Comparison of ENCODE assay signal across 16 cellular contexts in the genomic region with DNA sequence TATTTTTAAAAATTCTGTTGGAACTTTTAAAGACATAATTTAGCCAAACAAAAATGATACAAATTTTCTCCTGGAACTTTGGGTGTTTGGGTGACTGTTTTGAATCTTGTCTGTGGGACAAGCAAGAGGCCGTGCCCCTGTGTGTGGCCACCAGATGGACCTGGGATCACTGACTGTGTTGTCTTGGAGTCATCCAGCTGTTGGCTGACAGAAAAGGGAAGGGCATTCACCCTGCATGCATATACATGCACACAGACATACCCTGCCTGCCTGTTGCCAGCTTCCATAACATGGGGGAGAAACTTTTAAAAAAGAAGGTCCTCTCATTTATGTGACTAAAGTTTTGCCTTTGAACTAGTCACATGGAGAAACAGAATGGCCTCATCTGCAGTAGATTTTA.
A peak's percentile ranks its signal among the peaks of the same experiment; 100 is the strongest.
DNase-seq lines count a peak whose midpoint lies in the region; ATAC-seq and TF ChIP-seq lines count a peak whose summit lies in the region.
"Had no signal": no experiment of that assay in that cellular context is flagged by ENCODE, and none has a peak within 500 bp of the region (broad histone marks: within the 10 kb centered on the region; RNA-seq: fewer than 3 reads in every experiment).

No MANE protein-coding gene starts in this region.

- H2BK15ac ChIP-seq in H9 (ENCODE audit: low read depth, low read length) = no peak overlapping the region

- H3K27ac ChIP-seq in left ventricle myocardium inferior (replicated peaks) (peak overlapping the region; percentile 57), H9 (ENCODE audit: insufficient read length, low read depth, low read length) (no peak overlapping the region)
- H3K27ac ChIP-seq: body of pancreas, PC-9, suprapubic skin had no signal

- no peak overlapping the region for H3K27ac Mint-ChIP-seq in H9
- H3K27ac Mint-ChIP-seq in osteocyte (ENCODE audit: unreplicated experiment) = no peak overlapping the region
- no peak overlapping the region for H3K27ac Mint-ChIP-seq in activated T-helper 2 cell treated with anti-CD3 and anti-CD28 coated beads, Interferon-gamma antibody, Interleukin-2, Interleukin-4, amounts not matched to agents 10 μg/mL and 5 μg/mL and 100 μg/mL, durations not matched to agents 14 hours and 24 hours and 36 hours
- H3K27ac Mint-ChIP-seq: CD8-positive, alpha-beta T cell had no signal

- H3K4me3 Mint-ChIP-seq in H9 = no peak overlapping the region
- no peak overlapping the region for H3K4me3 Mint-ChIP-seq in osteocyte (ENCODE audit: unreplicated experiment)
- H3K4me3 Mint-ChIP-seq in activated T-helper 2 cell treated with anti-CD3 and anti-CD28 coated beads, Interferon-gamma antibody, Interleukin-2, Interleukin-4, amounts not matched to agents 10 μg/mL and 5 μg/mL and 100 μg/mL, durations not matched to agents 14 hours and 24 hours and 36 hours (ENCODE audit: low read depth) = no peak overlapping the region
- H3K4me3 Mint-ChIP-seq: CD8-positive, alpha-beta T cell had no signal

- H3K36me3 Mint-ChIP-seq in H9 (ENCODE audit: insufficient read depth in 1 of 3, low read depth in 3 of 3) = peaks cover 0 to 4% (median 0%) of the 10 kb centered on the region in 3 experiments; a peak in 2 of 7 replicates
- H3K36me3 Mint-ChIP-seq in osteocyte (ENCODE audit: unreplicated experiment) = no peaks in the 10 kb centered on the region
- H3K36me3 Mint-ChIP-seq in activated T-helper 2 cell treated with anti-CD3 and anti-CD28 coated beads, Interferon-gamma antibody, Interleukin-2, Interleukin-4, amounts not matched to agents 10 μg/mL and 5 μg/mL and 100 μg/mL, durations not matched to agents 14 hours and 24 hours and 36 hours (ENCODE audit: low read depth) = no peaks in the 10 kb centered on the region
- H3K36me3 Mint-ChIP-seq: CD8-positive, alpha-beta T cell had no signal

- no peaks in the 10 kb centered on the region for H3K9me3 Mint-ChIP-seq in H9
- no peaks in the 10 kb centered on the region for H3K9me3 Mint-ChIP-seq in osteocyte (ENCODE audit: unreplicated experiment)
- H3K9me3 Mint-ChIP-seq in activated T-helper 2 cell treated with anti-CD3 and anti-CD28 coated beads, Interferon-gamma antibody, Interleukin-2, Interleukin-4, amounts not matched to agents 10 μg/mL and 5 μg/mL and 100 μg/mL, durations not matched to agents 14 hours and 24 hours and 36 hours = no peaks in the 10 kb centered on the region

- H2BK5ac ChIP-seq in H9 (ENCODE audit: insufficient read length, low read length) = no peak overlapping the region

- H4K91ac ChIP-seq in H9 (ENCODE audit: insufficient read length, low read depth, low read length) = no peak overlapping the region

- no peak overlapping the region for H3K23ac ChIP-seq in H9 (ENCODE audit: insufficient read length, low read depth, low read length)

- no peak overlapping the region for H3K9ac ChIP-seq in H9 (ENCODE audit: extremely low read depth, insufficient read length, low read length)

- peaks cover 5% of the 10 kb centered on the region for H3K9me3 ChIP-seq in left ventricle myocardium inferior (replicated peaks)
- no peaks in the 10 kb centered on the region for H3K9me3 ChIP-seq in H9 (ENCODE audit: control insufficient read depth, low read depth, low read length)
- H3K9me3 ChIP-seq: body of pancreas, suprapubic skin had no signal

- no peak overlapping the region for H2BK20ac ChIP-seq in H9 (ENCODE audit: low read depth, low read length, poor library complexity, severe bottlenecking)

- no peak overlapping the region for H3K4me3 ChIP-seq in left ventricle myocardium inferior
- H3K4me3 ChIP-seq: body of pancreas, PC-9, skin epidermis, suprapubic skin had no signal

- H3K79me2 ChIP-seq in H9 (ENCODE audit: insufficient read depth, low read length) = no peaks in the 10 kb centered on the region

- no peak overlapping the region for H4K8ac ChIP-seq in H9 (replicated peaks; ENCODE audit: insufficient read length, low read depth, low read length)

- no peak overlapping the region for H3K18ac ChIP-seq in H9 (ENCODE audit: insufficient read length, low read depth, low read length)

- H3K79me1 ChIP-seq in H9 (ENCODE audit: insufficient read depth, low read depth, low read length, poor library complexity, severe bottlenecking) = no peaks in the 10 kb centered on the region

- no peak overlapping the region for H2AFZ ChIP-seq in H9 (ENCODE audit: low read length)
- H2AFZ ChIP-seq: PC-9 had no signal

- H2AK5ac ChIP-seq in H9 (ENCODE audit: insufficient read length, low read length) = no peak overlapping the region

- H3K56ac ChIP-seq in H9 (ENCODE audit: insufficient read length, low read depth, low read length) = no peak overlapping the region

- TF ChIP-seq CTCF in left ventricle myocardium inferior (IDR thresholded peaks at IDR 0.05; ENCODE audit: borderline replicate concordance) = no peak
- no peak for TF ChIP-seq CTCF in H9 (conservative IDR thresholded peaks at IDR 0.05)
- no peak for TF ChIP-seq CTCF in osteocyte (IDR thresholded peaks at IDR 0.05)

- no peak overlapping the region for H3K4ac ChIP-seq in H9 (ENCODE audit: low read depth, low read length)

- no peak overlapping the region for H3K4me2 ChIP-seq in H9 (ENCODE audit: insufficient read depth, insufficient read length, low read length)
- H3K4me2 ChIP-seq: PC-9 had no signal

- ATAC-seq in left cardiac atrium (no peak), HG02852 (IDR thresholded peaks at IDR 0.05; ENCODE audit: unreplicated experiment) (peak; percentile 17)
- ATAC-seq: CD8-positive, alpha-beta T cell had no signal

- no peaks in the 10 kb centered on the region for H3K36me3 ChIP-seq in left ventricle myocardium inferior
- H3K36me3 ChIP-seq: suprapubic skin had no signal

- DNase-seq in left ventricle myocardium inferior (no peak), left cardiac atrium (no peak), RPMI8226 (peak; percentile 58), H9 (no peak), osteocyte (ENCODE audit: extremely low spot score, unreplicated experiment) (no peak), amniotic stem cell (lab: John Stamatoyannopoulos, UW) (no peak)
- no peak for DNase-seq in activated T-helper 2 cell treated with anti-CD3 and anti-CD28 coated beads, Interferon-gamma antibody, Interleukin-2, Interleukin-4, amounts not matched to agents 10 μg/mL and 5 μg/mL and 100 μg/mL, durations not matched to agents 14 hours and 24 hours and 36 hours (ENCODE audit: low spot score)
- DNase-seq: CD8-positive, alpha-beta T cell; effector CD8-positive, alpha-beta T cell; foreskin melanocyte; nucleus accumbens; PC-9 had no signal

- intact Hi-C loops in left ventricle myocardium inferior (cut with micrococcal nuclease) = no loop called here
- intact Hi-C loops in left cardiac atrium (cut with DNase I) = no loop called here
- intact Hi-C loops in activated T-helper 2 cell treated with anti-CD3 and anti-CD28 coated beads, Interferon-gamma antibody, Interleukin-2, Interleukin-4, amounts not matched to agents 10 μg/mL and 5 μg/mL and 100 μg/mL, durations not matched to agents 14 hours and 24 hours and 36 hours (cut with micrococcal nuclease) = no loop called here

- H3K4me1 ChIP-seq in left ventricle myocardium inferior (peaks cover 12% of the 10 kb centered on the region), H9 (ENCODE audit: insufficient read depth, low read length) (no peaks in the 10 kb centered on the region)
- H3K4me1 ChIP-seq: body of pancreas had no signal

- no peaks in the 10 kb centered on the region for H3K23me2 ChIP-seq in H9 (ENCODE audit: insufficient read length, low read depth, low read length, poor library complexity, severe bottlenecking)

- no CpG with 5 or more reads among the region's 1 CpG for WGBS in H9 (ENCODE audit: extremely low coverage, insufficient read length, low lambda C conversion rate)

- H3K4me1 Mint-ChIP-seq in H9 = peaks cover 6 to 7% of the 10 kb centered on the region in 2 experiments
- peaks cover 13% of the 10 kb centered on the region for H3K4me1 Mint-ChIP-seq in osteocyte (ENCODE audit: unreplicated experiment)
- H3K4me1 Mint-ChIP-seq in activated T-helper 2 cell treated with anti-CD3 and anti-CD28 coated beads, Interferon-gamma antibody, Interleukin-2, Interleukin-4, amounts not matched to agents 10 μg/mL and 5 μg/mL and 100 μg/mL, durations not matched to agents 14 hours and 24 hours and 36 hours (ENCODE audit: low read depth) = no peaks in the 10 kb centered on the region

- H3K27me3 Mint-ChIP-seq in H9 (ENCODE audit: low read depth) (no peaks in the 10 kb centered on the region; the same call in 1 of the 2 replicates), osteocyte (ENCODE audit: unreplicated experiment) (no peaks in the 10 kb centered on the region)
- no peaks in the 10 kb centered on the region for H3K27me3 Mint-ChIP-seq in activated T-helper 2 cell treated with anti-CD3 and anti-CD28 coated beads, Interferon-gamma antibody, Interleukin-2, Interleukin-4, amounts not matched to agents 10 μg/mL and 5 μg/mL and 100 μg/mL, durations not matched to agents 14 hours and 24 hours and 36 hours (ENCODE audit: low read depth)

- H3K27me3 ChIP-seq in left ventricle myocardium inferior (ENCODE audit: low read depth) (no peaks in the 10 kb centered on the region), H9 (ENCODE audit: insufficient read depth, low read length) (no peaks in the 10 kb centered on the region)
- H3K27me3 ChIP-seq: body of pancreas, suprapubic skin had no signal

- H3K14ac ChIP-seq in H9 (ENCODE audit: insufficient read depth, low read length) = no peak overlapping the region; the same call in 1 of the 2 replicates

- no peak overlapping the region for H2BK12ac ChIP-seq in H9 (ENCODE audit: insufficient read length, low read depth, low read length)

- H4K20me1 ChIP-seq in H9 (ENCODE audit: control insufficient read depth, insufficient read depth, insufficient read length) = no peaks in the 10 kb centered on the region

- H4K5ac ChIP-seq in H9 (ENCODE audit: insufficient read length, low read depth, low read length) = no peak overlapping the region

- no peak overlapping the region for H2BK120ac ChIP-seq in H9 (ENCODE audit: low read depth, low read length, poor library complexity, severe bottlenecking)

- H3T11ph ChIP-seq in H9 (ENCODE audit: low read length) = no peak overlapping the region
